8 cellular contexts compared by ENCODE assay signal in the genomic region with DNA sequence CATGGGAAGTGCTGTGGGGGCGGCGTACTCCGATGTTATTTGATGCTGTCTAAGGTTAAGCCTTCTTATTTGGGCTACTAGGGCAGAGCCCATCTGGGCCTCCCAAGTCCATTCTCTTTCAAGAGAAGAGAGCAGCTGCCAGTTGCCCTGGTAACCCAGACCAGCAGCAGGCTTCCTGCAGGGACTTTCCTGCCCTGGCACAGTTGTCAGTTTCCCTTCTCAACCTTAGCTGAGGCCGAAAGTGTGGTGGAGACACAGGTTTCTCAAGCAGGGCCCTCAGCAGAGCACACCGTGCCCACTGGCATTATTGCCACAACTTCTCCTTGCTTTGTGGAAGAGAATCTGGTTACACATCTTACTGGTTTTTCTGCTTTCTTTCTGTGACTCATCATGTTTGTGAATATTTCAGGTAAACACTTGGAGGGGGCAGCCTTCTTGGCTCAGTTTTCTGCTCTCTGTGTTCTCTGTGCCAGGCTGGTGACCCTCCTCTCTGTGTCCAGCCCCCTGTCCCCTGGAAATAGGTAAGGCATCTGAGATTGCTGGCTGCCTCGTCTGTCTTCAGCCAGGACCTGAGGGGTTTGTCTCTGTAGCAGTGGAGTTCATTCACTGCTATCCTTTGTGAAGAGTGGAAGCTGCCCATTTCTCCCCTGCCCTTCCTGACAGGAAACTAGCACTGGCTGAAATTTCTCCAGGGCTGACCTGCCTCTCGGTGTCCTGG.
DNase-seq lines count a peak whose midpoint lies in the region; ATAC-seq and TF ChIP-seq lines count a peak whose summit lies in the region.

No MANE protein-coding gene starts in this region.

- H3K9me3 ChIP-seq in right lobe of liver (no peaks in the 10 kb centered on the region), osteoblast (ENCODE audit: low read depth, low read length) (no peaks in the 10 kb centered on the region)

- no peaks in the 10 kb centered on the region for H3K79me2 ChIP-seq in osteoblast (ENCODE audit: insufficient read depth, low read length)

- peaks cover 95% of the 10 kb centered on the region for H3K4me1 Mint-ChIP-seq in activated T-cell treated with anti-CD3 and anti-CD28 coated beads, Interleukin-2, amount 50 U/mL, for 72 hours (ENCODE audit: low read depth)

- H3K36me3 ChIP-seq in right lobe of liver (no peaks in the 10 kb centered on the region), osteoblast (ENCODE audit: insufficient read depth, low read length) (no peaks in the 10 kb centered on the region)

- intact Hi-C loops in right lobe of liver (cut with DNase I): no loop called here

- H3K27ac Mint-ChIP-seq in activated T-cell treated with anti-CD3 and anti-CD28 coated beads, Interleukin-2, amount 50 U/mL, for 72 hours: peak overlapping the region; percentile 29

- H3K4me3 Mint-ChIP-seq in activated T-cell treated with anti-CD3 and anti-CD28 coated beads, Interleukin-2, amount 50 U/mL, for 72 hours: peak overlapping the region; percentile 71 to 75

- no peaks in the 10 kb centered on the region for H4K20me1 ChIP-seq in osteoblast (ENCODE audit: insufficient read depth, low read length)

- no peak overlapping the region for H3K4me3 ChIP-seq in right lobe of liver
- H3K4me3 ChIP-seq in osteoblast (ENCODE audit: insufficient read depth, low read length): no peak overlapping the region

- H3K9me3 Mint-ChIP-seq in activated T-cell treated with anti-CD3 and anti-CD28 coated beads, Interleukin-2, amount 50 U/mL, for 72 hours: peaks cover 0 to 3% of the 10 kb centered on the region in 2 donors

- H3K4me1 ChIP-seq in right lobe of liver (no peaks in the 10 kb centered on the region), osteoblast (ENCODE audit: insufficient read depth, low read length) (no peaks in the 10 kb centered on the region)

- H3K36me3 Mint-ChIP-seq in activated T-cell treated with anti-CD3 and anti-CD28 coated beads, Interleukin-2, amount 50 U/mL, for 72 hours (ENCODE audit: insufficient read depth in 2 of 2): peaks cover 0 to 8% of the 10 kb centered on the region in 2 donors

- TF ChIP-seq CTCF in right lobe of liver (IDR thresholded peaks at IDR 0.05) (no peak), osteoblast (IDR thresholded peaks at IDR 0.05; ENCODE audit: extremely low read depth, low read depth, low read length) (no peak)

- H3K27ac ChIP-seq in right lobe of liver: no peak overlapping the region
- no peak overlapping the region for H3K27ac ChIP-seq in osteoblast (ENCODE audit: low read depth, low read length)

- ATAC-seq in GM21825 (IDR thresholded peaks at IDR 0.05; ENCODE audit: unreplicated experiment) (peak; percentile 34), right lobe of liver (peak in 3 of 4 donors; percentile 13 to 15 (median 14)), HG02885 (IDR thresholded peaks at IDR 0.05; ENCODE audit: poor library complexity, unreplicated experiment) (no peak)
- peak; percentile 54 to 61 for ATAC-seq in activated T-cell treated with anti-CD3 and anti-CD28 coated beads, Interleukin-2, amount 50 U/mL, for 72 hours (replicated peaks in 1 of 2)

- H3K27me3 ChIP-seq in right lobe of liver: no peaks in the 10 kb centered on the region
- no peaks in the 10 kb centered on the region for H3K27me3 ChIP-seq in osteoblast (ENCODE audit: insufficient read depth, low read length)

- H2AFZ ChIP-seq in osteoblast (ENCODE audit: low read length): no peak overlapping the region

- 72% methylated on average over 5 of the region's 7 CpGs for WGBS in right lobe of liver (ENCODE audit: insufficient coverage, low coverage, low lambda C conversion rate, missing lambda C conversion rate)

- no peak for TF ChIP-seq POLR2A in right lobe of liver (IDR thresholded peaks at IDR 0.05)

- DNase-seq in GF-D8 (lab: John Stamatoyannopoulos, UW): peak; percentile 34
- peak; percentile 50 for DNase-seq in NCI-H2196 (lab: John Stamatoyannopoulos, UW; ENCODE audit: unreplicated experiment)
- peak; percentile 64 to 81 for DNase-seq in activated T-cell treated with anti-CD3 and anti-CD28 coated beads, Interleukin-2, amount 50 U/mL, for 72 hours
- no peak for DNase-seq in right lobe of liver
- DNase-seq in ureter (ENCODE audit: low spot score): peak; percentile 79
- DNase-seq in osteoblast (ENCODE audit: insufficient read length, low spot score, missing footprints): no peak

- no peaks in the 10 kb centered on the region for H3K27me3 Mint-ChIP-seq in activated T-cell treated with anti-CD3 and anti-CD28 coated beads, Interleukin-2, amount 50 U/mL, for 72 hours (ENCODE audit: low read depth)

- H3K4me2 ChIP-seq in osteoblast (ENCODE audit: insufficient read depth, low read length): no peak overlapping the region

Comparison
In these comparisons a context has a peak if more than half of its experiments do, and no peak if none do; other contexts are left out.
1. DNase-seq: peak in GF-D8 (single experiment), NCI-H2196 (single experiment), activated T-cell treated with anti-CD3 and anti-CD28 coated beads, Interleukin-2, amount 50 U/mL, for 72 hours (2 of 2) and ureter (single experiment); none in right lobe of liver (0 of 3) and osteoblast (single experiment).